2 cellular contexts compared by ENCODE assay signal in genomic region chr11:66958232-66958955, GRCh38.
A peak's percentile ranks its signal among the peaks of the same experiment; 100 is the strongest.
TF ChIP-seq lines count a peak whose summit lies in the region.

A gene with protein sequence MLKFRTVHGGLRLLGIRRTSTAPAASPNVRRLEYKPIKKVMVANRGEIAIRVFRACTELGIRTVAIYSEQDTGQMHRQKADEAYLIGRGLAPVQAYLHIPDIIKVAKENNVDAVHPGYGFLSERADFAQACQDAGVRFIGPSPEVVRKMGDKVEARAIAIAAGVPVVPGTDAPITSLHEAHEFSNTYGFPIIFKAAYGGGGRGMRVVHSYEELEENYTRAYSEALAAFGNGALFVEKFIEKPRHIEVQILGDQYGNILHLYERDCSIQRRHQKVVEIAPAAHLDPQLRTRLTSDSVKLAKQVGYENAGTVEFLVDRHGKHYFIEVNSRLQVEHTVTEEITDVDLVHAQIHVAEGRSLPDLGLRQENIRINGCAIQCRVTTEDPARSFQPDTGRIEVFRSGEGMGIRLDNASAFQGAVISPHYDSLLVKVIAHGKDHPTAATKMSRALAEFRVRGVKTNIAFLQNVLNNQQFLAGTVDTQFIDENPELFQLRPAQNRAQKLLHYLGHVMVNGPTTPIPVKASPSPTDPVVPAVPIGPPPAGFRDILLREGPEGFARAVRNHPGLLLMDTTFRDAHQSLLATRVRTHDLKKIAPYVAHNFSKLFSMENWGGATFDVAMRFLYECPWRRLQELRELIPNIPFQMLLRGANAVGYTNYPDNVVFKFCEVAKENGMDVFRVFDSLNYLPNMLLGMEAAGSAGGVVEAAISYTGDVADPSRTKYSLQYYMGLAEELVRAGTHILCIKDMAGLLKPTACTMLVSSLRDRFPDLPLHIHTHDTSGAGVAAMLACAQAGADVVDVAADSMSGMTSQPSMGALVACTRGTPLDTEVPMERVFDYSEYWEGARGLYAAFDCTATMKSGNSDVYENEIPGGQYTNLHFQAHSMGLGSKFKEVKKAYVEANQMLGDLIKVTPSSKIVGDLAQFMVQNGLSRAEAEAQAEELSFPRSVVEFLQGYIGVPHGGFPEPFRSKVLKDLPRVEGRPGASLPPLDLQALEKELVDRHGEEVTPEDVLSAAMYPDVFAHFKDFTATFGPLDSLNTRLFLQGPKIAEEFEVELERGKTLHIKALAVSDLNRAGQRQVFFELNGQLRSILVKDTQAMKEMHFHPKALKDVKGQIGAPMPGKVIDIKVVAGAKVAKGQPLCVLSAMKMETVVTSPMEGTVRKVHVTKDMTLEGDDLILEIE (minus strand): TSS chr11:66958383. CDS start chr11:66872159, 86,224 bp downstream.

TF ChIP-seq in IMR-90, 13 proteins besides CTCF, POLR2A, EP300 and RAD21:
- TF ChIP-seq MAZ (IDR thresholded peaks at IDR 0.05; ENCODE audit: borderline replicate concordance, low read depth, low read length) (peak; percentile 85; the same call in 1 of the 2 replicates), USF2 (IDR thresholded peaks at IDR 0.05; ENCODE audit: low read depth, low read length) (peak; percentile 98), SMC3 (IDR thresholded peaks at IDR 0.05; ENCODE audit: low read depth, low read length) (no peak), RFX5 (IDR thresholded peaks at IDR 0.05; ENCODE audit: low read depth, low read length) (no peak), CHD1 (IDR thresholded peaks at IDR 0.05; ENCODE audit: low read depth, low read length) (no peak), MXI1 (IDR thresholded peaks at IDR 0.05; ENCODE audit: borderline replicate concordance, low read depth, low read length) (peak; percentile 96), MAFK (IDR thresholded peaks at IDR 0.05; ENCODE audit: low read depth, low read length) (no peak), FOS (IDR thresholded peaks at IDR 0.05; ENCODE audit: low read depth, low read length) (no peak), BHLHE40 (IDR thresholded peaks at IDR 0.05; ENCODE audit: low read depth, low read length) (peak; percentile 86), CEBPB (IDR thresholded peaks at IDR 0.05; ENCODE audit: low read depth, low read length) (no peak), RCOR1 (IDR thresholded peaks at IDR 0.05; ENCODE audit: insufficient replicate concordance, low read length) (no peak), NFE2L2 (IDR thresholded peaks at IDR 0.05; ENCODE audit: low read depth, low read length) (no peak)
- TF ChIP-seq, protein P1, sequence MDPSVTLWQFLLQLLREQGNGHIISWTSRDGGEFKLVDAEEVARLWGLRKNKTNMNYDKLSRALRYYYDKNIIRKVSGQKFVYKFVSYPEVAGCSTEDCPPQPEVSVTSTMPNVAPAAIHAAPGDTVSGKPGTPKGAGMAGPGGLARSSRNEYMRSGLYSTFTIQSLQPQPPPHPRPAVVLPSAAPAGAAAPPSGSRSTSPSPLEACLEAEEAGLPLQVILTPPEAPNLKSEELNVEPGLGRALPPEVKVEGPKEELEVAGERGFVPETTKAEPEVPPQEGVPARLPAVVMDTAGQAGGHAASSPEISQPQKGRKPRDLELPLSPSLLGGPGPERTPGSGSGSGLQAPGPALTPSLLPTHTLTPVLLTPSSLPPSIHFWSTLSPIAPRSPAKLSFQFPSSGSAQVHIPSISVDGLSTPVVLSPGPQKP (IDR thresholded peaks at IDR 0.05; ENCODE audit: borderline replicate concordance, low read depth, low read length), result no peak

TF ChIP-seq in PFSK-1, 5 proteins besides CTCF, POLR2A, EP300 and RAD21:
- peak; percentile 97 for TF ChIP-seq SIN3A (IDR thresholded peaks at IDR 0.05; ENCODE audit: borderline replicate concordance, insufficient read depth, low read length)
- peak in 1 of 2 experiments; percentile 22; a peak in 1 of 4 replicates for TF ChIP-seq REST (IDR thresholded peaks at IDR 0.05; ENCODE audit: insufficient read depth in 1 of 2, low read depth in 2 of 2, low read length in 2 of 2)
- peak; percentile 76 for TF ChIP-seq POLR2AphosphoS5 (IDR thresholded peaks at IDR 0.05; ENCODE audit: low read depth, low read length)
- peak; percentile 80 for TF ChIP-seq FOXP2 (optimal IDR thresholded peaks at IDR 0.05; ENCODE audit: borderline replicate concordance, extremely low read depth, extremely low read length, insufficient read depth)
- 0 out of 2 replicates have a peak, but pooled peaks have one; percentile 62 for TF ChIP-seq TAF1 (IDR thresholded peaks at IDR 0.05; ENCODE audit: borderline replicate concordance, insufficient read depth, low read length)
